18 cellular contexts compared by ENCODE assay signal in genomic region chr12:109448272-109448671, GRCh38.
"Had no signal": no experiment of that assay in that cellular context is flagged by ENCODE, and none has a peak within 500 bp of the region (broad histone marks: within the 10 kb centered on the region; RNA-seq: fewer than 3 reads in every experiment).

No MANE protein-coding gene starts in this region.

- H3K27ac Mint-ChIP-seq: activated CD4-positive, alpha-beta T cell treated with anti-CD3 and anti-CD28 coated beads, Interleukin-2, amount 10 ng/mL, durations not matched to agents 24 days and 14 days; activated CD8-positive, alpha-beta T cell treated with anti-CD3 and anti-CD28 coated beads for 36 hours; activated naive CD4-positive, alpha-beta T cell treated with anti-CD3 and anti-CD28 coated beads for 36 hours; activated naive CD8-positive, alpha-beta T cell treated with anti-CD3 and anti-CD28 coated beads, Interleukin-2, amount 50 U/mL, for 24 hours; activated T-cell treated with anti-CD3 and anti-CD28 coated beads, Interleukin-2, amount 50 U/mL, for 24 hours; activated T-helper 2 cell treated with anti-CD3 and anti-CD28 coated beads, Interferon-gamma antibody, Interleukin-2, Interleukin-4, amounts not matched to agents 10 μg/mL and 5 μg/mL and 100 μg/mL, durations not matched to agents 14 hours and 24 hours and 36 hours; brain; nephron; progenitor cell of endocrine pancreas; stimulated activated naive CD8-positive, alpha-beta T cell treated with anti-CD3 and anti-CD28 coated beads, Interleukin-15, amount 100 ng/mL, for 72 hours; T-cell; type B pancreatic cell had no signal

- H3K4me3 Mint-ChIP-seq: activated CD4-positive, alpha-beta T cell treated with anti-CD3 and anti-CD28 coated beads, Interleukin-2, amount 10 ng/mL, durations not matched to agents 24 days and 14 days; activated CD8-positive, alpha-beta T cell treated with anti-CD3 and anti-CD28 coated beads for 36 hours; activated naive CD4-positive, alpha-beta T cell treated with anti-CD3 and anti-CD28 coated beads for 36 hours; activated naive CD8-positive, alpha-beta T cell treated with anti-CD3 and anti-CD28 coated beads, Interleukin-2, amount 50 U/mL, for 24 hours; activated T-cell treated with anti-CD3 and anti-CD28 coated beads, Interleukin-2, amount 50 U/mL, for 24 hours; brain; nephron; stimulated activated naive CD8-positive, alpha-beta T cell treated with anti-CD3 and anti-CD28 coated beads, Interleukin-15, amount 100 ng/mL, for 72 hours; T-cell; type B pancreatic cell had no signal

- H3K27me3 Mint-ChIP-seq: activated CD4-positive, alpha-beta T cell treated with anti-CD3 and anti-CD28 coated beads, Interleukin-2, amount 10 ng/mL, durations not matched to agents 24 days and 14 days; activated CD8-positive, alpha-beta T cell treated with anti-CD3 and anti-CD28 coated beads for 36 hours; activated naive CD8-positive, alpha-beta T cell treated with anti-CD3 and anti-CD28 coated beads, Interleukin-2, amount 50 U/mL, for 24 hours; activated T-cell treated with anti-CD3 and anti-CD28 coated beads, Interleukin-2, amount 50 U/mL, for 24 hours; brain; progenitor cell of endocrine pancreas; stimulated activated naive CD8-positive, alpha-beta T cell treated with anti-CD3 and anti-CD28 coated beads, Interleukin-15, amount 100 ng/mL, for 72 hours; T-cell; type B pancreatic cell had no signal

- H3K9me3 Mint-ChIP-seq: activated CD4-positive, alpha-beta T cell treated with anti-CD3 and anti-CD28 coated beads, Interleukin-2, amount 10 ng/mL, durations not matched to agents 24 days and 14 days; activated CD8-positive, alpha-beta T cell treated with anti-CD3 and anti-CD28 coated beads for 36 hours; activated naive CD4-positive, alpha-beta T cell treated with anti-CD3 and anti-CD28 coated beads for 36 hours; activated naive CD8-positive, alpha-beta T cell treated with anti-CD3 and anti-CD28 coated beads, Interleukin-2, amount 50 U/mL, for 24 hours; activated T-cell treated with anti-CD3 and anti-CD28 coated beads, Interleukin-2, amount 50 U/mL, for 24 hours; activated T-helper 2 cell treated with anti-CD3 and anti-CD28 coated beads, Interferon-gamma antibody, Interleukin-2, Interleukin-4, amounts not matched to agents 10 μg/mL and 5 μg/mL and 100 μg/mL, durations not matched to agents 14 hours and 24 hours and 36 hours; brain; nephron; stimulated activated naive CD8-positive, alpha-beta T cell treated with anti-CD3 and anti-CD28 coated beads, Interleukin-15, amount 100 ng/mL, for 72 hours; T-cell had no signal

- H3K4me1 Mint-ChIP-seq: activated naive CD8-positive, alpha-beta T cell treated with anti-CD3 and anti-CD28 coated beads, Interleukin-2, amount 50 U/mL, for 24 hours; brain had no signal

- H3K27ac ChIP-seq: lower lobe of right lung had no signal

- H3K9me3 ChIP-seq: lower lobe of right lung had no signal

- H3K4me3 ChIP-seq: lower lobe of right lung had no signal

- DNase-seq: activated CD4-positive, alpha-beta T cell treated with anti-CD3 and anti-CD28 coated beads, Interleukin-2, amount 10 ng/mL, durations not matched to agents 24 days and 14 days; activated CD8-positive, alpha-beta T cell treated with anti-CD3 and anti-CD28 coated beads for 36 hours; activated naive CD4-positive, alpha-beta T cell treated with anti-CD3 and anti-CD28 coated beads for 36 hours; activated naive CD8-positive, alpha-beta T cell treated with anti-CD3 and anti-CD28 coated beads, Interleukin-2, amount 50 U/mL, for 24 hours; activated T-cell treated with anti-CD3 and anti-CD28 coated beads, Interleukin-2, amount 50 U/mL, for 24 hours; anterior cingulate cortex; central memory CD4-positive, alpha-beta T cell; cortex of kidney; effector CD4-positive, alpha-beta T cell; lower lobe of right lung; occipital lobe; stimulated activated naive CD8-positive, alpha-beta T cell treated with anti-CD3 and anti-CD28 coated beads, Interleukin-15, amount 100 ng/mL, for 72 hours; T-cell had no signal

- ATAC-seq: activated CD8-positive, alpha-beta T cell treated with anti-CD3 and anti-CD28 coated beads for 36 hours; activated naive CD8-positive, alpha-beta T cell treated with anti-CD3 and anti-CD28 coated beads, Interleukin-2, amount 50 U/mL, for 24 hours; lower lobe of right lung; stimulated activated naive CD8-positive, alpha-beta T cell treated with anti-CD3 and anti-CD28 coated beads, Interleukin-15, amount 100 ng/mL, for 72 hours; T-cell had no signal
